Comparison of ENCODE assay signal across 1 cellular context in the genomic region with DNA sequence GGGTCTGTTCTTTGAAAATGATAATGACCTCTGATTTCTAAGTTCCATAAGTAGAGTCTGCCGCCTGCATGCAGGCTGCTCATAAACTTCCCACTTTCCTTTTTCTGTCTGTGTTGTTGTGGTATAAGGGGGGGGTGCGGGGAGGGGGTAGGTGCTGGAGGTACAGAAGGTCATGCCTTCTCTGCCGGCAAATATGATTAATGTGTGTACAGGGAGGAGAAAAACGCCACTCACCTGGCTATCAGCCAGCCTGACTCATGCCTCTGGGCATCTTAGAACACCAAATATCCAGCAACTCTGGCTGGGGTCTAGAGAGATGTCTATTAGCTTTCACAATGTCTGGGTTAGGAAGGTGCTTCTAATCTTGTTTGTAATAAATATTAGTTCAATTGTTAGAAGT.
TF ChIP-seq lines count a peak whose summit lies in the region.

No MANE protein-coding gene starts in this region.

TF ChIP-seq in HEK293, 187 proteins besides CTCF, POLR2A, EP300 and RAD21 (continued from another document and continues in another):
- TF ChIP-seq, protein P1, sequence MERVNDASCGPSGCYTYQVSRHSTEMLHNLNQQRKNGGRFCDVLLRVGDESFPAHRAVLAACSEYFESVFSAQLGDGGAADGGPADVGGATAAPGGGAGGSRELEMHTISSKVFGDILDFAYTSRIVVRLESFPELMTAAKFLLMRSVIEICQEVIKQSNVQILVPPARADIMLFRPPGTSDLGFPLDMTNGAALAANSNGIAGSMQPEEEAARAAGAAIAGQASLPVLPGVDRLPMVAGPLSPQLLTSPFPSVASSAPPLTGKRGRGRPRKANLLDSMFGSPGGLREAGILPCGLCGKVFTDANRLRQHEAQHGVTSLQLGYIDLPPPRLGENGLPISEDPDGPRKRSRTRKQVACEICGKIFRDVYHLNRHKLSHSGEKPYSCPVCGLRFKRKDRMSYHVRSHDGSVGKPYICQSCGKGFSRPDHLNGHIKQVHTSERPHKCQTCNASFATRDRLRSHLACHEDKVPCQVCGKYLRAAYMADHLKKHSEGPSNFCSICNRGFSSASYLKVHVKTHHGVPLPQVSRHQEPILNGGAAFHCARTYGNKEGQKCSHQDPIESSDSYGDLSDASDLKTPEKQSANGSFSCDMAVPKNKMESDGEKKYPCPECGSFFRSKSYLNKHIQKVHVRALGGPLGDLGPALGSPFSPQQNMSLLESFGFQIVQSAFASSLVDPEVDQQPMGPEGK (tag by site-specific recombination; IDR thresholded peaks at IDR 0.05), result peak; percentile 97
- no peak for TF ChIP-seq ZNF132 (tag by site-specific recombination; IDR thresholded peaks at IDR 0.05; ENCODE audit: borderline replicate concordance)
- no peak for TF ChIP-seq REPIN1 (tag by site-specific recombination; IDR thresholded peaks at IDR 0.05; ENCODE audit: low read depth)
- TF ChIP-seq ZNF843 (tag by site-specific recombination; IDR thresholded peaks at IDR 0.05), result peak; percentile 76
- TF ChIP-seq ZNF423 (tag by site-specific recombination; IDR thresholded peaks at IDR 0.05), result no peak
- TF ChIP-seq ZNF2 (tag by site-specific recombination; IDR thresholded peaks at IDR 0.05), result peak; percentile 69
- TF ChIP-seq ZNF629 (tag by site-specific recombination; IDR thresholded peaks at IDR 0.05), result peak; percentile 79
- peak; percentile 70 for TF ChIP-seq ZEB2 (tag by site-specific recombination; IDR thresholded peaks at IDR 0.05)
- no peak for TF ChIP-seq HOXA7 (CRISPR knock-in tag; IDR thresholded peaks at IDR 0.05; ENCODE audit: borderline replicate concordance)
- TF ChIP-seq, protein P2, sequence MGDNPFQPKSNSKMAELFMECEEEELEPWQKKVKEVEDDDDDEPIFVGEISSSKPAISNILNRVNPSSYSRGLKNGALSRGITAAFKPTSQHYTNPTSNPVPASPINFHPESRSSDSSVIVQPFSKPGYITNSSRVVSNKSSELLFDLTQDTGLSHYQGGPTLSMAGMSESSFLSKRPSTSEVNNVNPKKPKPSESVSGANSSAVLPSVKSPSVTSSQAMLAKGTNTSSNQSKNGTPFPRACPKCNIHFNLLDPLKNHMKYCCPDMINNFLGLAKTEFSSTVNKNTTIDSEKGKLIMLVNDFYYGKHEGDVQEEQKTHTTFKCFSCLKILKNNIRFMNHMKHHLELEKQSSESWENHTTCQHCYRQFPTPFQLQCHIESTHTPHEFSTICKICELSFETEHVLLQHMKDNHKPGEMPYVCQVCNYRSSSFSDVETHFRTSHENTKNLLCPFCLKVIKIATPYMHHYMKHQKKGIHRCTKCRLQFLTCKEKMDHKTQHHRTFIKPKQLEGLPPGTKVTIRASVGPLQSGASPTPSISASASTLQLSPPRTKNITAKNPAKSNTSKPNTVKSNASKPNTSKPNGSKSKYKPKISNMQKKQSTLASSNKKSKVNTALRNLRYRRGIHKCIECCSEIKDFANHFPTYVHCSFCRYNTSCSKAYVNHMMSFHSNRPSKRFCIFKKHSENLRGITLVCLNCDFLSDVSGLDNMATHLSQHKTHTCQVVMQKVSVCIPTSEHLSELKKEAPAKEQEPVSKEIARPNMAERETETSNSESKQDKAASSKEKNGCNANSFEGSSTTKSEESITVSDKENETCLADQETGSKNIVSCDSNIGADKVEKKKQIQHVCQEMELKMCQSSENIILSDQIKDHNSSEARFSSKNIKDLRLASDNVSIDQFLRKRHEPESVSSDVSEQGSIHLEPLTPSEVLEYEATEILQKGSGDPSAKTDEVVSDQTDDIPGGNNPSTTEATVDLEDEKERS (tag by site-specific recombination; IDR thresholded peaks at IDR 0.05), result no peak
- no peak for TF ChIP-seq SCRT2 (tag by site-specific recombination; IDR thresholded peaks at IDR 0.05)
- TF ChIP-seq, protein P3, sequence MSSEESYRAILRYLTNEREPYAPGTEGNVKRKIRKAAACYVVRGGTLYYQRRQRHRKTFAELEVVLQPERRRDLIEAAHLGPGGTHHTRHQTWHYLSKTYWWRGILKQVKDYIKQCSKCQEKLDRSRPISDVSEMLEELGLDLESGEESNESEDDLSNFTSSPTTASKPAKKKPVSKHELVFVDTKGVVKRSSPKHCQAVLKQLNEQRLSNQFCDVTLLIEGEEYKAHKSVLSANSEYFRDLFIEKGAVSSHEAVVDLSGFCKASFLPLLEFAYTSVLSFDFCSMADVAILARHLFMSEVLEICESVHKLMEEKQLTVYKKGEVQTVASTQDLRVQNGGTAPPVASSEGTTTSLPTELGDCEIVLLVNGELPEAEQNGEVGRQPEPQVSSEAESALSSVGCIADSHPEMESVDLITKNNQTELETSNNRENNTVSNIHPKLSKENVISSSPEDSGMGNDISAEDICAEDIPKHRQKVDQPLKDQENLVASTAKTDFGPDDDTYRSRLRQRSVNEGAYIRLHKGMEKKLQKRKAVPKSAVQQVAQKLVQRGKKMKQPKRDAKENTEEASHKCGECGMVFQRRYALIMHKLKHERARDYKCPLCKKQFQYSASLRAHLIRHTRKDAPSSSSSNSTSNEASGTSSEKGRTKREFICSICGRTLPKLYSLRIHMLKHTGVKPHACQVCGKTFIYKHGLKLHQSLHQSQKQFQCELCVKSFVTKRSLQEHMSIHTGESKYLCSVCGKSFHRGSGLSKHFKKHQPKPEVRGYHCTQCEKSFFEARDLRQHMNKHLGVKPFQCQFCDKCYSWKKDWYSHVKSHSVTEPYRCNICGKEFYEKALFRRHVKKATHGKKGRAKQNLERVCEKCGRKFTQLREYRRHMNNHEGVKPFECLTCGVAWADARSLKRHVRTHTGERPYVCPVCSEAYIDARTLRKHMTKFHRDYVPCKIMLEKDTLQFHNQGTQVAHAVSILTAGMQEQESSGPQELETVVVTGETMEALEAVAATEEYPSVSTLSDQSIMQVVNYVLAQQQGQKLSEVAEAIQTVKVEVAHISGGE (tag by site-specific recombination; conservative IDR thresholded peaks at IDR 0.05; ENCODE audit: low read depth), result no peak
- TF ChIP-seq MYNN (tag by site-specific recombination; IDR thresholded peaks at IDR 0.05; ENCODE audit: borderline replicate concordance), result no peak
- no peak for TF ChIP-seq ZNF391 (tag by site-specific recombination; IDR thresholded peaks at IDR 0.05; ENCODE audit: borderline replicate concordance, low read depth)
- peak; percentile 85 for TF ChIP-seq WT1 (tag by site-specific recombination; IDR thresholded peaks at IDR 0.05)
- TF ChIP-seq, protein P4, sequence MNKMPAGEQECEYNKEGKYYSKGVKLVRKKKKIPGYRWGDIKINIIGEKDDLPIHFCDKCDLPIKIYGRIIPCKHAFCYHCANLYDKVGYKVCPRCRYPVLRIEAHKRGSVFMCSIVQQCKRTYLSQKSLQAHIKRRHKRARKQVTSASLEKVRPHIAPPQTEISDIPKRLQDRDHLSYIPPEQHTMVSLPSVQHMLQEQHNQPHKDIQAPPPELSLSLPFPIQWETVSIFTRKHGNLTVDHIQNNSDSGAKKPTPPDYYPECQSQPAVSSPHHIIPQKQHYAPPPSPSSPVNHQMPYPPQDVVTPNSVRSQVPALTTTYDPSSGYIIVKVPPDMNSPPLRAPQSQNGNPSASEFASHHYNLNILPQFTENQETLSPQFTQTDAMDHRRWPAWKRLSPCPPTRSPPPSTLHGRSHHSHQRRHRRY (tag by site-specific recombination; IDR thresholded peaks at IDR 0.05), result 0 out of 2 replicates have a peak, but pooled peaks have one; percentile 18
- no peak for TF ChIP-seq ZNF157 (tag by site-specific recombination; IDR thresholded peaks at IDR 0.05)
- TF ChIP-seq, protein P5, sequence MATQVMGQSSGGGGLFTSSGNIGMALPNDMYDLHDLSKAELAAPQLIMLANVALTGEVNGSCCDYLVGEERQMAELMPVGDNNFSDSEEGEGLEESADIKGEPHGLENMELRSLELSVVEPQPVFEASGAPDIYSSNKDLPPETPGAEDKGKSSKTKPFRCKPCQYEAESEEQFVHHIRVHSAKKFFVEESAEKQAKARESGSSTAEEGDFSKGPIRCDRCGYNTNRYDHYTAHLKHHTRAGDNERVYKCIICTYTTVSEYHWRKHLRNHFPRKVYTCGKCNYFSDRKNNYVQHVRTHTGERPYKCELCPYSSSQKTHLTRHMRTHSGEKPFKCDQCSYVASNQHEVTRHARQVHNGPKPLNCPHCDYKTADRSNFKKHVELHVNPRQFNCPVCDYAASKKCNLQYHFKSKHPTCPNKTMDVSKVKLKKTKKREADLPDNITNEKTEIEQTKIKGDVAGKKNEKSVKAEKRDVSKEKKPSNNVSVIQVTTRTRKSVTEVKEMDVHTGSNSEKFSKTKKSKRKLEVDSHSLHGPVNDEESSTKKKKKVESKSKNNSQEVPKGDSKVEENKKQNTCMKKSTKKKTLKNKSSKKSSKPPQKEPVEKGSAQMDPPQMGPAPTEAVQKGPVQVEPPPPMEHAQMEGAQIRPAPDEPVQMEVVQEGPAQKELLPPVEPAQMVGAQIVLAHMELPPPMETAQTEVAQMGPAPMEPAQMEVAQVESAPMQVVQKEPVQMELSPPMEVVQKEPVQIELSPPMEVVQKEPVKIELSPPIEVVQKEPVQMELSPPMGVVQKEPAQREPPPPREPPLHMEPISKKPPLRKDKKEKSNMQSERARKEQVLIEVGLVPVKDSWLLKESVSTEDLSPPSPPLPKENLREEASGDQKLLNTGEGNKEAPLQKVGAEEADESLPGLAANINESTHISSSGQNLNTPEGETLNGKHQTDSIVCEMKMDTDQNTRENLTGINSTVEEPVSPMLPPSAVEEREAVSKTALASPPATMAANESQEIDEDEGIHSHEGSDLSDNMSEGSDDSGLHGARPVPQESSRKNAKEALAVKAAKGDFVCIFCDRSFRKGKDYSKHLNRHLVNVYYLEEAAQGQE (tag by site-specific recombination; IDR thresholded peaks at IDR 0.05), result no peak
- TF ChIP-seq, protein P6, sequence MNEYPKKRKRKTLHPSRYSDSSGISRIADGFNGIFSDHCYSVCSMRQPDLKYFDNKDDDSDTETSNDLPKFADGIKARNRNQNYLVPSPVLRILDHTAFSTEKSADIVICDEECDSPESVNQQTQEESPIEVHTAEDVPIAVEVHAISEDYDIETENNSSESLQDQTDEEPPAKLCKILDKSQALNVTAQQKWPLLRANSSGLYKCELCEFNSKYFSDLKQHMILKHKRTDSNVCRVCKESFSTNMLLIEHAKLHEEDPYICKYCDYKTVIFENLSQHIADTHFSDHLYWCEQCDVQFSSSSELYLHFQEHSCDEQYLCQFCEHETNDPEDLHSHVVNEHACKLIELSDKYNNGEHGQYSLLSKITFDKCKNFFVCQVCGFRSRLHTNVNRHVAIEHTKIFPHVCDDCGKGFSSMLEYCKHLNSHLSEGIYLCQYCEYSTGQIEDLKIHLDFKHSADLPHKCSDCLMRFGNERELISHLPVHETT (tag by site-specific recombination; IDR thresholded peaks at IDR 0.05), result peak; percentile 49; the same call in 1 of the 2 replicates
- no peak for TF ChIP-seq ZNF146 (tag by site-specific recombination; IDR thresholded peaks at IDR 0.05)
- 0 out of 2 replicates have a peak, but pooled peaks have one; percentile 65 for TF ChIP-seq KLF10 (tag by site-specific recombination; IDR thresholded peaks at IDR 0.05)
- TF ChIP-seq ZNF624 (tag by site-specific recombination; IDR thresholded peaks at IDR 0.05), result no peak
- TF ChIP-seq ZBTB21 (tag by site-specific recombination; IDR thresholded peaks at IDR 0.05), result no peak
- TF ChIP-seq ZNF366 (tag by site-specific recombination; conservative IDR thresholded peaks at IDR 0.05), result peak; percentile 89
- no peak for TF ChIP-seq ZNF302 (tag by site-specific recombination; IDR thresholded peaks at IDR 0.05; ENCODE audit: low read depth)
- TF ChIP-seq ZNF335 (tag by site-specific recombination; conservative IDR thresholded peaks at IDR 0.05), result peak; percentile 38; the same call in 1 of the 2 replicates
- no peak for TF ChIP-seq ZBTB48 (tag by site-specific recombination; IDR thresholded peaks at IDR 0.05)
- no peak for TF ChIP-seq ZNF514 (tag by site-specific recombination; IDR thresholded peaks at IDR 0.05)
- TF ChIP-seq ZNF23 (tag by site-specific recombination; IDR thresholded peaks at IDR 0.05; ENCODE audit: borderline replicate concordance), result no peak
- TF ChIP-seq, protein P7, sequence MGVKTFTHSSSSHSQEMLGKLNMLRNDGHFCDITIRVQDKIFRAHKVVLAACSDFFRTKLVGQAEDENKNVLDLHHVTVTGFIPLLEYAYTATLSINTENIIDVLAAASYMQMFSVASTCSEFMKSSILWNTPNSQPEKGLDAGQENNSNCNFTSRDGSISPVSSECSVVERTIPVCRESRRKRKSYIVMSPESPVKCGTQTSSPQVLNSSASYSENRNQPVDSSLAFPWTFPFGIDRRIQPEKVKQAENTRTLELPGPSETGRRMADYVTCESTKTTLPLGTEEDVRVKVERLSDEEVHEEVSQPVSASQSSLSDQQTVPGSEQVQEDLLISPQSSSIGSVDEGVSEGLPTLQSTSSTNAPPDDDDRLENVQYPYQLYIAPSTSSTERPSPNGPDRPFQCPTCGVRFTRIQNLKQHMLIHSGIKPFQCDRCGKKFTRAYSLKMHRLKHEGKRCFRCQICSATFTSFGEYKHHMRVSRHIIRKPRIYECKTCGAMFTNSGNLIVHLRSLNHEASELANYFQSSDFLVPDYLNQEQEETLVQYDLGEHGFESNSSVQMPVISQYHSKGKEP (tag by site-specific recombination; IDR thresholded peaks at IDR 0.05), result no peak
- TF ChIP-seq ZNF266 (tag by site-specific recombination; IDR thresholded peaks at IDR 0.05; ENCODE audit: low read depth), result no peak
- TF ChIP-seq ZFHX2 (tag by site-specific recombination; conservative IDR thresholded peaks at IDR 0.05), result peak; percentile 66
- no peak for TF ChIP-seq ZNF707 (tag by site-specific recombination; IDR thresholded peaks at IDR 0.05)
- TF ChIP-seq, protein P8, sequence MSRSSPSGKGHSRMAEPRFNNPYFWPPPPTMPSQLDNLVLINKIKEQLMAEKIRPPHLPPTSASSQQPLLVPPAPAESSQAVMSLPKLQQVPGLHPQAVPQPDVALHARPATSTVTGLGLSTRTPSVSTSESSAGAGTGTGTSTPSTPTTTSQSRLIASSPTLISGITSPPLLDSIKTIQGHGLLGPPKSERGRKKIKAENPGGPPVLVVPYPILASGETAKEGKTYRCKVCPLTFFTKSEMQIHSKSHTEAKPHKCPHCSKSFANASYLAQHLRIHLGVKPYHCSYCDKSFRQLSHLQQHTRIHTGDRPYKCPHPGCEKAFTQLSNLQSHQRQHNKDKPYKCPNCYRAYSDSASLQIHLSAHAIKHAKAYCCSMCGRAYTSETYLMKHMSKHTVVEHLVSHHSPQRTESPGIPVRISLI (tag by site-specific recombination; IDR thresholded peaks at IDR 0.05), result peak; percentile 97
- no peak for TF ChIP-seq ZNF837 (tag by site-specific recombination; IDR thresholded peaks at IDR 0.05)
- peak; percentile 94; the same call in 1 of the 2 replicates for TF ChIP-seq ZNF202 (tag by site-specific recombination; IDR thresholded peaks at IDR 0.05; ENCODE audit: borderline replicate concordance)
- TF ChIP-seq ZNF121 (tag by site-specific recombination; IDR thresholded peaks at IDR 0.05), result no peak
- TF ChIP-seq ZNF24 (tag by site-specific recombination; IDR thresholded peaks at IDR 0.05), result peak; percentile 48; the same call in 1 of the 2 replicates
- TF ChIP-seq, protein P9, sequence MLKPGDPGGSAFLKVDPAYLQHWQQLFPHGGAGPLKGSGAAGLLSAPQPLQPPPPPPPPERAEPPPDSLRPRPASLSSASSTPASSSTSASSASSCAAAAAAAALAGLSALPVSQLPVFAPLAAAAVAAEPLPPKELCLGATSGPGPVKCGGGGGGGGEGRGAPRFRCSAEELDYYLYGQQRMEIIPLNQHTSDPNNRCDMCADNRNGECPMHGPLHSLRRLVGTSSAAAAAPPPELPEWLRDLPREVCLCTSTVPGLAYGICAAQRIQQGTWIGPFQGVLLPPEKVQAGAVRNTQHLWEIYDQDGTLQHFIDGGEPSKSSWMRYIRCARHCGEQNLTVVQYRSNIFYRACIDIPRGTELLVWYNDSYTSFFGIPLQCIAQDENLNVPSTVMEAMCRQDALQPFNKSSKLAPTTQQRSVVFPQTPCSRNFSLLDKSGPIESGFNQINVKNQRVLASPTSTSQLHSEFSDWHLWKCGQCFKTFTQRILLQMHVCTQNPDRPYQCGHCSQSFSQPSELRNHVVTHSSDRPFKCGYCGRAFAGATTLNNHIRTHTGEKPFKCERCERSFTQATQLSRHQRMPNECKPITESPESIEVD (tag by site-specific recombination; IDR thresholded peaks at IDR 0.05), result peak; percentile 97
